ENCODE assay signal across 14 cellular contexts in genomic region chrX:94178145-94178790, GRCh38.
DNase-seq lines count a peak whose midpoint lies in the region; TF ChIP-seq lines count a peak whose summit lies in the region.
"Had no signal": no experiment of that assay in that cellular context is flagged by ENCODE, and none has a peak within 500 bp of the region (broad histone marks: within the 10 kb centered on the region; RNA-seq: fewer than 3 reads in every experiment).

No MANE protein-coding gene starts in this region.

- H3K27ac ChIP-seq in hepatocyte = no peak overlapping the region
- no peak overlapping the region for H3K27ac ChIP-seq in PC-9
- H3K27ac ChIP-seq: cardiac muscle cell, thyroid gland had no signal

- H3K4me2 ChIP-seq in hepatocyte (no peak overlapping the region), PC-9 (no peak overlapping the region)

- no peaks in the 10 kb centered on the region for H3F3A ChIP-seq in PC-9 (ENCODE audit: insufficient read depth, low read depth)

- H3K9me2 ChIP-seq in hepatocyte (replicated peaks; ENCODE audit: insufficient read depth) (no peaks in the 10 kb centered on the region), PC-9 (ENCODE audit: insufficient read depth) (no peaks in the 10 kb centered on the region)

- H3K9me3 ChIP-seq in hepatocyte (ENCODE audit: low read depth) (no peaks in the 10 kb centered on the region), PC-9 (ENCODE audit: insufficient read depth, low read depth) (no peaks in the 10 kb centered on the region)
- H3K9me3 ChIP-seq: thyroid gland had no signal

- TF ChIP-seq CTCF in hepatocyte (IDR thresholded peaks at IDR 0.05; ENCODE audit: poor library complexity) = no peak
- TF ChIP-seq CTCF in PC-9 (conservative IDR thresholded peaks at IDR 0.05) = no peak

- in situ Hi-C loops in Caki2 (cut with HindIII; ENCODE audit: low pct_unique_long_range_greater_than_20kb, low sequenced_read_pairs) = no loop called here

- H3K79me2 ChIP-seq in hepatocyte (no peaks in the 10 kb centered on the region), PC-9 (ENCODE audit: low read depth) (no peaks in the 10 kb centered on the region)

- intact Hi-C loops in PC-9 (cut with micrococcal nuclease; ENCODE audit: unreplicated experiment) = no loop called here

- no TSS peak for BruUV-seq in PC-9 (replicated peaks; lab: Mats Ljungman, UMichigan)

- WGBS in hepatocyte (ENCODE audit: low lambda C conversion rate, missing lambda C conversion rate) = 65% methylated on average over 9 of the region's 9 CpGs

- H3K36me3 ChIP-seq in hepatocyte (replicated peaks; ENCODE audit: insufficient read depth, low read depth) (no peaks in the 10 kb centered on the region), PC-9 (ENCODE audit: low read depth) (no peaks in the 10 kb centered on the region)
- H3K36me3 ChIP-seq: cardiac muscle cell, thyroid gland had no signal

- H3K27me3 ChIP-seq in hepatocyte (no peaks in the 10 kb centered on the region), PC-9 (ENCODE audit: insufficient read depth, low read depth) (no peaks in the 10 kb centered on the region)
- H3K27me3 ChIP-seq: cardiac muscle cell, thyroid gland had no signal

- H4K20me1 ChIP-seq in hepatocyte (ENCODE audit: insufficient read depth, poor library complexity, severe bottlenecking) = no peaks in the 10 kb centered on the region
- H4K20me1 ChIP-seq in PC-9 (ENCODE audit: insufficient read depth) = no peaks in the 10 kb centered on the region

- POLR2A ChIA-PET in PC-9 (lab: Charles Lee; ENCODE audit: unreplicated experiment) = no interaction called here

- H3K4me1 ChIP-seq in hepatocyte (ENCODE audit: insufficient read depth) = no peaks in the 10 kb centered on the region
- no peaks in the 10 kb centered on the region for H3K4me1 ChIP-seq in PC-9 (replicated peaks; ENCODE audit: insufficient read depth)
- H3K4me1 ChIP-seq: thyroid gland had no signal

- CTCF ChIA-PET in PC-9 (lab: Charles Lee) = no interaction called here

- DNase-seq in Caki2 (ENCODE audit: low read depth) = peak; percentile 51
- peak; percentile 4 to 25 for DNase-seq in Kasumi-1 (lab: John Stamatoyannopoulos, UW)
- DNase-seq in SW480 (ENCODE audit: low spot score) = peak; percentile 5
- DNase-seq in hepatocyte (ENCODE audit: low spot score) = peak; percentile 30
- no peak for DNase-seq in PC-9
- DNase-seq in SKM-1 (lab: John Stamatoyannopoulos, UW; ENCODE audit: unreplicated experiment) = no peak
- DNase-seq in AML-193 (lab: John Stamatoyannopoulos, UW) = no peak
- DNase-seq in NOMO-1 treated with DMSO at 0.1 percent for 48 hours (lab: John Stamatoyannopoulos, UW; ENCODE audit: unreplicated experiment) = no peak
- DNase-seq: activated naive CD4-positive, alpha-beta T cell treated with anti-CD3 and anti-CD28 coated beads, Interleukin-2, amount 10 ng/mL, durations not matched to agents 7 days and 5 days; effector memory CD4-positive, alpha-beta T cell; stimulated activated CD4-positive, alpha-beta T cell treated with anti-CD3 and anti-CD28 coated beads, Interleukin-4, amount 100 ng/mL, for 24 hours; T-helper 1 cell; thyroid gland had no signal

- H2AFZ ChIP-seq in hepatocyte (no peak overlapping the region), PC-9 (no peak overlapping the region)

- H3K4me3 ChIP-seq in hepatocyte (no peak overlapping the region), PC-9 (no peak overlapping the region)
- H3K4me3 ChIP-seq: cardiac muscle cell, thyroid gland had no signal

Comparison
In these comparisons a context has a peak if more than half of its experiments do, and no peak if none do; other contexts are left out.
1. DNase-seq: peak in Caki2 (single experiment), Kasumi-1 (2 of 2), SW480 (single experiment) and hepatocyte (single experiment); none in PC-9 (0 of 2), SKM-1 (single experiment), AML-193 (0 of 2) and NOMO-1 treated with DMSO at 0.1 percent for 48 hours (single experiment).